ENCODE assay signal across 18 cellular contexts in the genomic region with DNA sequence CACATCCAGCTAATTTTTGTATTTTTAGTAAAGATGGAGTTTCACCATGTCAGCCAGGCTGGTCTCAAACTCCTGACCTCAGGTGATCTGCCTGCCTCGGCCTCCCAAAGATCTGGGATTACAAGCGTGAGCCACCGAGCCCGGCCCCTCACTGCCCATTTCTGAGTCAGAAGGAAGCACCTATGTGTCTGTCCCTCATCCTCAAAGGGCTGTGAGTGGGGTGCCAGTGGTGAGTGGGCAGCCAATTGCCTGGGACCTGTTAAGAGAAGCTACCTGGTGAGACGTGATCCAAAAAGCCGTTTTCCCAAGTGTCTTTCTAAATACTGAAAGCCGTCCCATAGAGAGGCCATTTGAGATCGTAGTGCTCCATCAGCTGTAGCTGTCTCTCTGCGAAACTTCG. TPM values are rescaled to one million over a fixed set of nuclear protein-coding genes. Genes with fewer than 3 reads are reported as not detected.
A peak's percentile ranks its signal among the peaks of the same experiment; 100 is the strongest.
DNase-seq lines count a peak whose midpoint lies in the region; ATAC-seq, FAIRE-seq and TF ChIP-seq lines count a peak whose summit lies in the region.
"Had no signal": no experiment of that assay in that cellular context is flagged by ENCODE, and none has a peak within 500 bp of the region (broad histone marks: within the 10 kb centered on the region; RNA-seq: fewer than 3 reads in every experiment).

No MANE protein-coding gene starts in this region.

- in situ Hi-C loops in HepG2 (cut with HindIII; ENCODE audit: extremely low pct_ligation_motif_present, low pct_unique_long_range_greater_than_20kb), result no loop called here

- no peak for DNase-seq in RWPE1 (ENCODE audit: low spot score)
- DNase-seq in neuronal stem cell (ENCODE audit: low spot score), result no peak
- no peak for DNase-seq in HepG2 (ENCODE audit: low spot score)
- DNase-seq in NOMO-1 treated with dmso at 0.1 percent for 144 hours (lab: John Stamatoyannopoulos, UW; ENCODE audit: unreplicated experiment), result no peak
- DNase-seq: C1 segment of cervical spinal cord; Calu3; CD4-positive, alpha-beta memory T cell; COR-L47; DMS53; DMS79 treated with DMSO at 0.1 percent for 48 hours; GF-D8; GOT3 had no signal

- H3K79me1 ChIP-seq in neuronal stem cell (ENCODE audit: low read depth, low read length), result peaks cover 7% of the 10 kb centered on the region

- no peak overlapping the region for H3K18ac ChIP-seq in neuronal stem cell (ENCODE audit: low read length)

- no TSS peak for BruUV-seq in HepG2 (replicated peaks; lab: Mats Ljungman, UMichigan)

- H3K4me3 ChIP-seq in neuronal stem cell (ENCODE audit: low read length in 2 of 2), result no peak overlapping the region
- no peak overlapping the region for H3K4me3 ChIP-seq in HepG2 (replicated peaks in 1 of 3; ENCODE audit: insufficient read depth in 1 of 3, low read depth in 2 of 3, low read length in 3 of 3)
- H3K4me3 ChIP-seq: HAP-1 had no signal

- no peak overlapping the region for H2BK15ac ChIP-seq in neuronal stem cell (ENCODE audit: low read length)

- no peaks in the 10 kb centered on the region for H3K79me2 ChIP-seq in HepG2 (ENCODE audit: insufficient read depth, low read length)

- no peak for TF ChIP-seq POLR2A in HepG2 (IDR thresholded peaks at IDR 0.05; ENCODE audit: insufficient read depth in 1 of 2, low read depth in 2 of 2, low read length in 2 of 2)

- TF ChIP-seq CTCF in RWPE1 (conservative IDR thresholded peaks at IDR 0.05; ENCODE audit: low read depth), result no peak
- no peak for TF ChIP-seq CTCF in HepG2 (CRISPR knock-in tag; IDR thresholded peaks at IDR 0.05)

- H2AFZ ChIP-seq in neuronal stem cell (ENCODE audit: low read length), result no peak overlapping the region
- H2AFZ ChIP-seq in HepG2 (ENCODE audit: low read length), result no peak overlapping the region

- peak overlapping the region; percentile 38 for H3K14ac ChIP-seq in neuronal stem cell (ENCODE audit: low read length)

- H4K20me1 ChIP-seq in HepG2 (ENCODE audit: insufficient read depth, low read length), result no peaks in the 10 kb centered on the region

- POLR2A ChIA-PET in RWPE1 (lab: Yijun Ruan, JAX; ENCODE audit: low non-redundant PET), result no interaction called here
- POLR2A ChIA-PET in HepG2 (lab: Yijun Ruan, JAX), result interaction anchor here (1.1 kb wide), 1 partner anchor 37 kb away, joined by 4 read pairs; no protein-coding TSS in a partner anchor

- intact Hi-C loops in dendritic cell treated with granulocyte-macrophage colony-stimulating factor and Interleukin-4, amounts not matched to agents 40 ng/mL and 50 ng/mL, for 4 days (cut with micrococcal nuclease), result no loop called here
- intact Hi-C loops in HepG2 (cut with micrococcal nuclease; ENCODE audit: unreplicated experiment), result no loop called here

- no peaks in the 10 kb centered on the region for H3K27me3 ChIP-seq in neuronal stem cell (ENCODE audit: control insufficient read depth in 3 of 3, insufficient read depth in 3 of 3, low read depth in 1 of 3, low read length in 3 of 3)
- no peaks in the 10 kb centered on the region for H3K27me3 ChIP-seq in HepG2 (ENCODE audit: control insufficient read depth in 1 of 2, insufficient read depth in 2 of 2, low read length in 2 of 2)

- H3K9ac ChIP-seq in neuronal stem cell (ENCODE audit: low read depth, low read length, poor library complexity), result no peak overlapping the region
- no peak overlapping the region for H3K9ac ChIP-seq in HepG2 (ENCODE audit: insufficient read depth, low read depth, low read length)

- H2BK12ac ChIP-seq in neuronal stem cell (ENCODE audit: low read length), result no peak overlapping the region

- H3K36me3 Mint-ChIP-seq in dendritic cell treated with granulocyte-macrophage colony-stimulating factor and Interleukin-4, amounts not matched to agents 40 ng/mL and 50 ng/mL, for 4 days (ENCODE audit: low read depth), result peaks cover 100% of the 10 kb centered on the region

- H3K36me3 ChIP-seq in neuronal stem cell (replicated peaks in 1 of 2; ENCODE audit: control insufficient read depth in 2 of 2, insufficient read depth in 2 of 2, low read length in 2 of 2) (peaks cover 72 to 100% of the 10 kb centered on the region in 2 donors), HepG2 (replicated peaks in 1 of 2; ENCODE audit: control insufficient read depth in 1 of 2, insufficient read depth in 2 of 2, low read length in 2 of 2) (peaks cover 38 to 83% of the 10 kb centered on the region in 2 experiments)

- H3K27ac Mint-ChIP-seq in dendritic cell treated with granulocyte-macrophage colony-stimulating factor and Interleukin-4, amounts not matched to agents 40 ng/mL and 50 ng/mL, for 4 days, result peak overlapping the region; percentile 90

- H2AK5ac ChIP-seq in neuronal stem cell (ENCODE audit: low read depth, low read length), result no peak overlapping the region

- H3K27ac ChIP-seq in RWPE1, result peak overlapping the region; percentile 21; the same call in 1 of the 2 replicates
- H3K27ac ChIP-seq in neuronal stem cell (replicated peaks; ENCODE audit: low read length), result no peak overlapping the region
- no peak overlapping the region for H3K27ac ChIP-seq in HepG2 (ENCODE audit: extremely low read length, insufficient read depth, low read length)

- ATAC-seq in GM21515 (IDR thresholded peaks at IDR 0.05; ENCODE audit: unreplicated experiment) (no peak), HepG2 (no peak)

- H3K4me3 Mint-ChIP-seq in dendritic cell treated with granulocyte-macrophage colony-stimulating factor and Interleukin-4, amounts not matched to agents 40 ng/mL and 50 ng/mL, for 4 days, result peak overlapping the region; percentile 77
- H3K4me3 Mint-ChIP-seq: CD4-positive, alpha-beta memory T cell had no signal

- H3K23ac ChIP-seq in neuronal stem cell (ENCODE audit: low read depth, low read length, poor library complexity), result no peak overlapping the region

- TF ChIP-seq EP300 in HepG2 (IDR thresholded peaks at IDR 0.05; ENCODE audit: low read depth in 2 of 2, low read length in 2 of 2) (no peak), HepG2 (CRISPR knock-in tag; IDR thresholded peaks at IDR 0.05; ENCODE audit: borderline replicate concordance) (no peak)

- H3K9me3 ChIP-seq in neuronal stem cell (replicated peaks in 1 of 2; ENCODE audit: control insufficient read depth in 2 of 2, insufficient read depth in 1 of 2, low read depth in 1 of 2, low read length in 2 of 2), result no peaks in the 10 kb centered on the region
- H3K9me3 ChIP-seq in HepG2 (ENCODE audit: low read length), result no peaks in the 10 kb centered on the region
- H3K9me3 ChIP-seq: HAP-1 had no signal

- CTCF ChIA-PET in RWPE1 (lab: Yijun Ruan, JAX) (interaction anchor here (1.8 kb wide), 1 partner anchor 16 kb away, joined by 4 read pairs; no protein-coding TSS in a partner anchor), HepG2 (lab: Yijun Ruan, JAX; ENCODE audit: low intra/inter-chr PET ratio, low total read pairs) (no interaction called here)

- no peaks in the 10 kb centered on the region for H3K4me1 ChIP-seq in neuronal stem cell (ENCODE audit: control insufficient read depth in 2 of 2, insufficient read depth in 1 of 2, low read depth in 1 of 2, low read length in 2 of 2)
- H3K4me1 ChIP-seq in HepG2 (ENCODE audit: insufficient read depth, low read length), result 0 out of 2 replicates have a peak, but pooled peaks cover 4% of the 10 kb centered on the region
- H3K4me1 ChIP-seq: HAP-1 had no signal

- H2BK120ac ChIP-seq in neuronal stem cell (ENCODE audit: low read depth, low read length), result no peak overlapping the region

- no peaks in the 10 kb centered on the region for H3K27me3 Mint-ChIP-seq in dendritic cell treated with granulocyte-macrophage colony-stimulating factor and Interleukin-4, amounts not matched to agents 40 ng/mL and 50 ng/mL, for 4 days
- H3K27me3 Mint-ChIP-seq: CD4-positive, alpha-beta memory T cell had no signal

- WGBS in neuronal stem cell (ENCODE audit: extremely low coverage in 2 of 2, insufficient read length in 2 of 2, insufficient replicate concordance in 1 of 2), 2 donors, result no CpG with 5 or more reads among the region's 10 CpGs
- 96% methylated on average over 6 of the region's 10 CpGs for WGBS in HepG2 (ENCODE audit: low lambda C conversion rate)

- H3K4me2 ChIP-seq in neuronal stem cell (ENCODE audit: insufficient read depth, low read length, poor library complexity, severe bottlenecking) (no peak overlapping the region), HepG2 (ENCODE audit: low read depth, low read length) (no peak overlapping the region)

- H3K4me1 Mint-ChIP-seq in dendritic cell treated with granulocyte-macrophage colony-stimulating factor and Interleukin-4, amounts not matched to agents 40 ng/mL and 50 ng/mL, for 4 days (ENCODE audit: low read depth), result peaks cover 87% of the 10 kb centered on the region
- H3K4me1 Mint-ChIP-seq: CD4-positive, alpha-beta memory T cell had no signal

- H4K91ac ChIP-seq in neuronal stem cell (ENCODE audit: low read depth, low read length, poor library complexity), result no peak overlapping the region

- no peak overlapping the region for H3K4ac ChIP-seq in neuronal stem cell (ENCODE audit: low read length)

- no peak overlapping the region for H4K8ac ChIP-seq in neuronal stem cell (ENCODE audit: low read depth, low read length)

- H2BK5ac ChIP-seq in neuronal stem cell (ENCODE audit: low read length), result no peak overlapping the region

- H3K9me3 Mint-ChIP-seq in dendritic cell treated with granulocyte-macrophage colony-stimulating factor and Interleukin-4, amounts not matched to agents 40 ng/mL and 50 ng/mL, for 4 days, result no peaks in the 10 kb centered on the region
- H3K9me3 Mint-ChIP-seq: CD4-positive, alpha-beta memory T cell had no signal

- no peak for TF ChIP-seq RAD21 in HepG2 (CRISPR knock-in tag; IDR thresholded peaks at IDR 0.05)

- no peak for FAIRE-seq in HepG2 (lab: Jason Lieb, UNC)
- FAIRE-seq: GM12891, GM18507, H54 had no signal

RNA-seq across cellular contexts. Expression of a gene that starts 27.1 kb away (rescaled TPM):
- polyA plus RNA-seq in neuronal stem cell (2013, experiment 1 of 2), result 29.4 TPM
- 26.2 TPM for polyA plus RNA-seq in neuronal stem cell (2013, experiment 2 of 2)
- 114 and 151 TPM in 2 replicates for total RNA-seq in HepG2 (2016; rRNA removed; fragmentation: Illumina TruSeq; extraction: Trizol)
- total RNA-seq in HepG2 (2016; cell fraction: cytosol; rRNA removed; fragmentation: Illumina TruSeq; extraction: Trizol; ENCODE audit: low read depth), result 28.6 and 35.2 TPM in 2 replicates
- total RNA-seq in HepG2 (2016; cell fraction: insoluble cytoplasmic fraction; rRNA removed; fragmentation: Illumina TruSeq; extraction: Trizol), result 115 and 149 TPM in 2 replicates
- total RNA-seq in HepG2 (2016; cell fraction: membrane; rRNA removed; fragmentation: Illumina TruSeq; extraction: Trizol), result 62.0 and 68.5 TPM in 2 replicates
- total RNA-seq in HepG2 (2016; cell fraction: nucleus; rRNA removed; fragmentation: Illumina TruSeq; extraction: Trizol), result 61.1 and 71.3 TPM in 2 replicates
- 165 and 184 TPM in 2 replicates for polyA plus RNA-seq in HepG2 (2011; rRNA removed)
- 146 and 162 TPM in 2 replicates for polyA plus RNA-seq in HepG2 (2011; cell fraction: cytosol; rRNA removed)
- 215 and 264 TPM in 2 replicates for polyA plus RNA-seq in HepG2 (2011; cell fraction: nucleus; rRNA removed)
- 82.4 and 87.9 TPM in 2 replicates for polyA plus RNA-seq in HepG2 (2012)
- 45.4 and 55.7 TPM in 2 replicates for polyA plus RNA-seq in HepG2 (2016; cell fraction: cytosol; fragmentation: Illumina TruSeq; extraction: Trizol; ENCODE audit: low read depth)
- polyA plus RNA-seq in HepG2 (2016; cell fraction: insoluble cytoplasmic fraction; fragmentation: Illumina TruSeq; extraction: Trizol; ENCODE audit: low read depth), result 135 and 141 TPM in 2 replicates
- 56.2 and 56.5 TPM in 2 replicates for polyA plus RNA-seq in HepG2 (2016; cell fraction: membrane; fragmentation: Illumina TruSeq; extraction: Trizol; ENCODE audit: low read depth)
- polyA plus RNA-seq in HepG2 (2016; cell fraction: nucleus; fragmentation: Illumina TruSeq; extraction: Trizol; ENCODE audit: insufficient read depth, low read depth), result 113 and 114 TPM in 2 replicates
- polyA minus RNA-seq in HepG2 (2011; rRNA and poly(A)+ RNA removed; ENCODE audit: low replicate concordance), result 159 and 241 TPM in 2 replicates
- 48.1 and 61.1 TPM in 2 replicates for polyA minus RNA-seq in HepG2 (2011; cell fraction: cytosol; rRNA and poly(A)+ RNA removed)
- 60.5 and 61.0 TPM in 2 replicates for polyA minus RNA-seq in HepG2 (2011; cell fraction: nucleus; rRNA and poly(A)+ RNA removed)

RNA-seq across cellular contexts. Expression of a gene that starts 32.4 kb away (rescaled TPM):
- polyA plus RNA-seq in neuronal stem cell (2013, experiment 1 of 2), result 31.3 TPM
- 31.6 TPM for polyA plus RNA-seq in neuronal stem cell (2013, experiment 2 of 2)
- 46.2 and 58.2 TPM in 2 replicates for total RNA-seq in HepG2 (2016; rRNA removed; fragmentation: Illumina TruSeq; extraction: Trizol)
- 4.4 and 4.5 TPM in 2 replicates for total RNA-seq in HepG2 (2016; cell fraction: cytosol; rRNA removed; fragmentation: Illumina TruSeq; extraction: Trizol; ENCODE audit: low read depth)
- total RNA-seq in HepG2 (2016; cell fraction: insoluble cytoplasmic fraction; rRNA removed; fragmentation: Illumina TruSeq; extraction: Trizol), result 45.9 and 49.4 TPM in 2 replicates
- 16.5 and 16.9 TPM in 2 replicates for total RNA-seq in HepG2 (2016; cell fraction: membrane; rRNA removed; fragmentation: Illumina TruSeq; extraction: Trizol)
- 28.8 and 31.8 TPM in 2 replicates for total RNA-seq in HepG2 (2016; cell fraction: nucleus; rRNA removed; fragmentation: Illumina TruSeq; extraction: Trizol)
- 16.3 TPM in 2 replicates for polyA plus RNA-seq in HepG2 (2011; rRNA removed)
- 10.6 and 12.2 TPM in 2 replicates for polyA plus RNA-seq in HepG2 (2011; cell fraction: cytosol; rRNA removed)
- 17.2 and 19.0 TPM in 2 replicates for polyA plus RNA-seq in HepG2 (2011; cell fraction: nucleus; rRNA removed)
- polyA plus RNA-seq in HepG2 (2012), result 19.7 and 22.4 TPM in 2 replicates
- 1.9 and 2.3 TPM in 2 replicates for polyA plus RNA-seq in HepG2 (2016; cell fraction: cytosol; fragmentation: Illumina TruSeq; extraction: Trizol; ENCODE audit: low read depth)
- polyA plus RNA-seq in HepG2 (2016; cell fraction: insoluble cytoplasmic fraction; fragmentation: Illumina TruSeq; extraction: Trizol; ENCODE audit: low read depth), result 45.7 and 50.1 TPM in 2 replicates
- polyA plus RNA-seq in HepG2 (2016; cell fraction: membrane; fragmentation: Illumina TruSeq; extraction: Trizol; ENCODE audit: low read depth), result 7.9 and 8.4 TPM in 2 replicates
- 52.6 and 53.3 TPM in 2 replicates for polyA plus RNA-seq in HepG2 (2016; cell fraction: nucleus; fragmentation: Illumina TruSeq; extraction: Trizol; ENCODE audit: insufficient read depth, low read depth)
- polyA minus RNA-seq in HepG2 (2011; rRNA and poly(A)+ RNA removed; ENCODE audit: low replicate concordance), result 26.5 and 39.4 TPM in 2 replicates
- 23.0 and 23.7 TPM in 2 replicates for polyA minus RNA-seq in HepG2 (2011; cell fraction: cytosol; rRNA and poly(A)+ RNA removed)
- 12.1 and 17.0 TPM in 2 replicates for polyA minus RNA-seq in HepG2 (2011; cell fraction: nucleus; rRNA and poly(A)+ RNA removed)

RNA-seq across cellular contexts. Expression of a gene that starts 32.5 kb away (rescaled TPM):
- 0.73 TPM for polyA plus RNA-seq in neuronal stem cell (2013, experiment 1 of 2)
- 0.65 TPM for polyA plus RNA-seq in neuronal stem cell (2013, experiment 2 of 2)
- total RNA-seq in HepG2 (2016; rRNA removed; fragmentation: Illumina TruSeq; extraction: Trizol), result 1.6 and 2.2 TPM in 2 replicates
- 2.9 and 3.0 TPM in 2 replicates for total RNA-seq in HepG2 (2016; cell fraction: cytosol; rRNA removed; fragmentation: Illumina TruSeq; extraction: Trizol; ENCODE audit: low read depth)
- total RNA-seq in HepG2 (2016; cell fraction: insoluble cytoplasmic fraction; rRNA removed; fragmentation: Illumina TruSeq; extraction: Trizol), result 1.8 and 2.1 TPM in 2 replicates
- total RNA-seq in HepG2 (2016; cell fraction: membrane; rRNA removed; fragmentation: Illumina TruSeq; extraction: Trizol), result 1.7 and 2.1 TPM in 2 replicates
- total RNA-seq in HepG2 (2016; cell fraction: nucleus; rRNA removed; fragmentation: Illumina TruSeq; extraction: Trizol), result 1.6 and 2.4 TPM in 2 replicates
- polyA plus RNA-seq in HepG2 (2011; rRNA removed), result 0.63 and 0.67 TPM in 2 replicates
- polyA plus RNA-seq in HepG2 (2011; cell fraction: cytosol; rRNA removed), result 0.68 and 0.87 TPM in 2 replicates
- polyA plus RNA-seq in HepG2 (2011; cell fraction: nucleus; rRNA removed), result 0.98 and 1.1 TPM in 2 replicates
- polyA plus RNA-seq in HepG2 (2012), result 0.92 and 0.95 TPM in 2 replicates
- 0.49 and 0.50 TPM in 2 replicates for polyA plus RNA-seq in HepG2 (2016; cell fraction: cytosol; fragmentation: Illumina TruSeq; extraction: Trizol; ENCODE audit: low read depth)
- 1.4 and 1.6 TPM in 2 replicates for polyA plus RNA-seq in HepG2 (2016; cell fraction: insoluble cytoplasmic fraction; fragmentation: Illumina TruSeq; extraction: Trizol; ENCODE audit: low read depth)
- 0.49 and 0.94 TPM in 2 replicates for polyA plus RNA-seq in HepG2 (2016; cell fraction: membrane; fragmentation: Illumina TruSeq; extraction: Trizol; ENCODE audit: low read depth)
- 0.75 and 1.5 TPM in 2 replicates for polyA plus RNA-seq in HepG2 (2016; cell fraction: nucleus; fragmentation: Illumina TruSeq; extraction: Trizol; ENCODE audit: insufficient read depth, low read depth)
- 0.48 and 3.0 TPM in 2 replicates for polyA minus RNA-seq in HepG2 (2011; rRNA and poly(A)+ RNA removed; ENCODE audit: low replicate concordance)
- 0.69 TPM in 1 of 2 replicates, not detected in the other for polyA minus RNA-seq in HepG2 (2011; cell fraction: cytosol; rRNA and poly(A)+ RNA removed)
- 3.1 and 4.4 TPM in 2 replicates for polyA minus RNA-seq in HepG2 (2011; cell fraction: nucleus; rRNA and poly(A)+ RNA removed)
